3 cellular contexts compared by ENCODE assay signal in genomic region chr13:29621841-29622240, GRCh38.
TF ChIP-seq lines count a peak whose summit lies in the region.

No MANE protein-coding gene starts in this region.

TF ChIP-seq in SK-N-SH, 30 proteins besides CTCF, POLR2A, EP300 and RAD21:
- no peak for TF ChIP-seq NRF1 (IDR thresholded peaks at IDR 0.05; ENCODE audit: low read depth, low read length)
- TF ChIP-seq JUND (IDR thresholded peaks at IDR 0.05), result no peak
- TF ChIP-seq SIN3A (IDR thresholded peaks at IDR 0.05; ENCODE audit: borderline replicate concordance, low read depth, low read length), result no peak
- TF ChIP-seq REST (IDR thresholded peaks at IDR 0.05; ENCODE audit: low read depth, low read length), result no peak
- no peak for TF ChIP-seq POLR2AphosphoS5 (IDR thresholded peaks at IDR 0.05; ENCODE audit: low read depth, low read length)
- TF ChIP-seq, protein P1, sequence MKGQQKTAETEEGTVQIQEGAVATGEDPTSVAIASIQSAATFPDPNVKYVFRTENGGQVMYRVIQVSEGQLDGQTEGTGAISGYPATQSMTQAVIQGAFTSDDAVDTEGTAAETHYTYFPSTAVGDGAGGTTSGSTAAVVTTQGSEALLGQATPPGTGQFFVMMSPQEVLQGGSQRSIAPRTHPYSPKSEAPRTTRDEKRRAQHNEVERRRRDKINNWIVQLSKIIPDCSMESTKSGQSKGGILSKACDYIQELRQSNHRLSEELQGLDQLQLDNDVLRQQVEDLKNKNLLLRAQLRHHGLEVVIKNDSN (IDR thresholded peaks at IDR 0.05; ENCODE audit: borderline replicate concordance, low read depth), result no peak
- TF ChIP-seq YY1 (IDR thresholded peaks at IDR 0.05; ENCODE audit: low read depth), result no peak
- no peak for TF ChIP-seq NFIC (IDR thresholded peaks at IDR 0.05; ENCODE audit: borderline replicate concordance)
- no peak for TF ChIP-seq GABPA (IDR thresholded peaks at IDR 0.05; ENCODE audit: low read depth)
- no peak for TF ChIP-seq SMC3 (IDR thresholded peaks at IDR 0.05; ENCODE audit: low read depth, low read length)
- TF ChIP-seq RXRA (IDR thresholded peaks at IDR 0.05; ENCODE audit: borderline replicate concordance, low read depth), result no peak
- no peak for TF ChIP-seq TEAD4 (IDR thresholded peaks at IDR 0.05; ENCODE audit: borderline replicate concordance, insufficient read depth)
- no peak for TF ChIP-seq EZH2phosphoT487 (IDR thresholded peaks at IDR 0.05; ENCODE audit: borderline replicate concordance, low read depth)
TF ChIP-seq in SK-N-SH: peak in this region for 0.

TF ChIP-seq in SK-N-SH treated with all-trans-retinoic acid at 6 μM for 48 hours, 23 proteins besides CTCF, POLR2A, EP300 and RAD21:
- TF ChIP-seq GLIS3 (CRISPR knock-in tag; IDR thresholded peaks at IDR 0.05) (no peak), ZFP3 (CRISPR knock-in tag; IDR thresholded peaks at IDR 0.05) (no peak), ZNF8 (CRISPR knock-in tag; IDR thresholded peaks at IDR 0.05) (no peak), TSHZ2 (CRISPR knock-in tag; IDR thresholded peaks at IDR 0.05) (no peak), CREB5 (CRISPR knock-in tag; IDR thresholded peaks at IDR 0.05; ENCODE audit: low read depth) (no peak), ZNF565 (CRISPR knock-in tag; conservative IDR thresholded peaks at IDR 0.05; ENCODE audit: low read depth) (no peak), ESRRG (CRISPR knock-in tag; IDR thresholded peaks at IDR 0.05) (no peak), ZC3H10 (CRISPR knock-in tag; IDR thresholded peaks at IDR 0.05) (no peak), ZNF70 (CRISPR knock-in tag; IDR thresholded peaks at IDR 0.05) (no peak), PPARA (CRISPR knock-in tag; IDR thresholded peaks at IDR 0.05; ENCODE audit: borderline replicate concordance) (no peak), ZFP30 (CRISPR knock-in tag; IDR thresholded peaks at IDR 0.05) (no peak)
- TF ChIP-seq, protein P2, sequence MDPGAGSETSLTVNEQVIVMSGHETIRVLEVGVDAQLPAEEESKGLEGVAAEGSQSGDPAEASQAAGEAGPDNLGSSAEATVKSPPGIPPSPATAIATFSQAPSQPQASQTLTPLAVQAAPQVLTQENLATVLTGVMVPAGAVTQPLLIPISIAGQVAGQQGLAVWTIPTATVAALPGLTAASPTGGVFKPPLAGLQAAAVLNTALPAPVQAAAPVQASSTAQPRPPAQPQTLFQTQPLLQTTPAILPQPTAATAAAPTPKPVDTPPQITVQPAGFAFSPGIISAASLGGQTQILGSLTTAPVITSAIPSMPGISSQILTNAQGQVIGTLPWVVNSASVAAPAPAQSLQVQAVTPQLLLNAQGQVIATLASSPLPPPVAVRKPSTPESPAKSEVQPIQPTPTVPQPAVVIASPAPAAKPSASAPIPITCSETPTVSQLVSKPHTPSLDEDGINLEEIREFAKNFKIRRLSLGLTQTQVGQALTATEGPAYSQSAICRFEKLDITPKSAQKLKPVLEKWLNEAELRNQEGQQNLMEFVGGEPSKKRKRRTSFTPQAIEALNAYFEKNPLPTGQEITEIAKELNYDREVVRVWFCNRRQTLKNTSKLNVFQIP (CRISPR knock-in tag; IDR thresholded peaks at IDR 0.05; ENCODE audit: borderline replicate concordance, low read depth), result no peak
- TF ChIP-seq, protein P3, sequence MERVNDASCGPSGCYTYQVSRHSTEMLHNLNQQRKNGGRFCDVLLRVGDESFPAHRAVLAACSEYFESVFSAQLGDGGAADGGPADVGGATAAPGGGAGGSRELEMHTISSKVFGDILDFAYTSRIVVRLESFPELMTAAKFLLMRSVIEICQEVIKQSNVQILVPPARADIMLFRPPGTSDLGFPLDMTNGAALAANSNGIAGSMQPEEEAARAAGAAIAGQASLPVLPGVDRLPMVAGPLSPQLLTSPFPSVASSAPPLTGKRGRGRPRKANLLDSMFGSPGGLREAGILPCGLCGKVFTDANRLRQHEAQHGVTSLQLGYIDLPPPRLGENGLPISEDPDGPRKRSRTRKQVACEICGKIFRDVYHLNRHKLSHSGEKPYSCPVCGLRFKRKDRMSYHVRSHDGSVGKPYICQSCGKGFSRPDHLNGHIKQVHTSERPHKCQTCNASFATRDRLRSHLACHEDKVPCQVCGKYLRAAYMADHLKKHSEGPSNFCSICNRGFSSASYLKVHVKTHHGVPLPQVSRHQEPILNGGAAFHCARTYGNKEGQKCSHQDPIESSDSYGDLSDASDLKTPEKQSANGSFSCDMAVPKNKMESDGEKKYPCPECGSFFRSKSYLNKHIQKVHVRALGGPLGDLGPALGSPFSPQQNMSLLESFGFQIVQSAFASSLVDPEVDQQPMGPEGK (CRISPR knock-in tag; IDR thresholded peaks at IDR 0.05; ENCODE audit: borderline replicate concordance), result no peak

TF ChIP-seq in IMR-90, 13 proteins besides CTCF, POLR2A, EP300 and RAD21:
- no peak for TF ChIP-seq MAZ (IDR thresholded peaks at IDR 0.05; ENCODE audit: borderline replicate concordance, low read depth, low read length)
- TF ChIP-seq, protein P4, sequence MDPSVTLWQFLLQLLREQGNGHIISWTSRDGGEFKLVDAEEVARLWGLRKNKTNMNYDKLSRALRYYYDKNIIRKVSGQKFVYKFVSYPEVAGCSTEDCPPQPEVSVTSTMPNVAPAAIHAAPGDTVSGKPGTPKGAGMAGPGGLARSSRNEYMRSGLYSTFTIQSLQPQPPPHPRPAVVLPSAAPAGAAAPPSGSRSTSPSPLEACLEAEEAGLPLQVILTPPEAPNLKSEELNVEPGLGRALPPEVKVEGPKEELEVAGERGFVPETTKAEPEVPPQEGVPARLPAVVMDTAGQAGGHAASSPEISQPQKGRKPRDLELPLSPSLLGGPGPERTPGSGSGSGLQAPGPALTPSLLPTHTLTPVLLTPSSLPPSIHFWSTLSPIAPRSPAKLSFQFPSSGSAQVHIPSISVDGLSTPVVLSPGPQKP (IDR thresholded peaks at IDR 0.05; ENCODE audit: borderline replicate concordance, low read depth, low read length), result no peak
- TF ChIP-seq, protein P5, sequence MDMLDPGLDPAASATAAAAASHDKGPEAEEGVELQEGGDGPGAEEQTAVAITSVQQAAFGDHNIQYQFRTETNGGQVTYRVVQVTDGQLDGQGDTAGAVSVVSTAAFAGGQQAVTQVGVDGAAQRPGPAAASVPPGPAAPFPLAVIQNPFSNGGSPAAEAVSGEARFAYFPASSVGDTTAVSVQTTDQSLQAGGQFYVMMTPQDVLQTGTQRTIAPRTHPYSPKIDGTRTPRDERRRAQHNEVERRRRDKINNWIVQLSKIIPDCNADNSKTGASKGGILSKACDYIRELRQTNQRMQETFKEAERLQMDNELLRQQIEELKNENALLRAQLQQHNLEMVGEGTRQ (IDR thresholded peaks at IDR 0.05; ENCODE audit: low read depth, low read length), result no peak
